Comparison of ENCODE assay signal across 8 cellular contexts in the genomic region with DNA sequence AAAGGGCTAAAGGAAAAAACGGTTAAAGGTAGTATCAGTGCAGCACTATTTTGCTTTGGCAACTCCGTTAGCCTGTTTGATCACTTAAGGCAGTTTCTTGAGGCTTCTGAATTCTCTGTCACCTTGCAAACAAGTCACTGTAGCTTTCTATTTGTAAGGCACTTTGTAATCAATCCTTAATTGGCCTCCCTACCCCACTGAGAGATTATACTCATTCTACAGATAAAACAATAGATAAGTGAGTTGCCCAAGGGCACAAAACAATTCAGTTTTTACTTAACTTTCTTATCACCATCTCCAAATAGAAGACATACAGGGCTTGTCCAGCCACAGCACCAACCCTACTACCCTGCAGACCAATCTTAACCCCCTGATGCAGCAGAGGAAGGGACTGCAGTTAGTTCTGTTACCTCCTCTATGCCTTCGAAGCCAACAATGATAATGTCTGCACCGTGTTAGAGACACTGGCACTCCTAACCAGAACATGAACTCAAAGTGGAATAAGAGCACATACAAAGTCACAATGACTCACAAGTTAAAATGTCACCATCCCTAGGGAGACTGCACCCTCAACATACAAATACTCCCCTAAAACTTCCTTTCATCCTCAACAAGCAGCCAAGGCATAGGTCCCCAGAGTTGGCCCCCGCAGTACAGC. TPM values are rescaled to one million over a fixed set of nuclear protein-coding genes. Genes with fewer than 3 reads are reported as not detected.
DNase-seq lines count a peak whose midpoint lies in the region; ATAC-seq, FAIRE-seq and TF ChIP-seq lines count a peak whose summit lies in the region.
"Had no signal": no experiment of that assay in that cellular context is flagged by ENCODE, and none has a peak within 500 bp of the region (broad histone marks: within the 10 kb centered on the region; RNA-seq: fewer than 3 reads in every experiment).

No MANE protein-coding gene starts in this region.

- H3K4me3 ChIP-seq in PC-9 (peak overlapping the region; percentile 67; the same call in 1 of the 2 replicates), epithelial cell of proximal tubule (ENCODE audit: low read depth, low read length) (peak overlapping the region; percentile 67)

- no peak for TF ChIP-seq POLR2A in GM12892 (IDR thresholded peaks at IDR 0.05; ENCODE audit: low read depth, low read length)
- no peak for TF ChIP-seq POLR2A in H54 (IDR thresholded peaks at IDR 0.05; ENCODE audit: low read depth, low read length)

- FAIRE-seq in GM12892 (lab: Jason Lieb, UNC) (peak; percentile 38), H54 (lab: Jason Lieb, UNC) (no peak)

- peaks cover 22% of the 10 kb centered on the region for H3K27me3 ChIP-seq in PC-9 (ENCODE audit: insufficient read depth, low read depth)

- no peaks in the 10 kb centered on the region for H3F3A ChIP-seq in PC-9 (ENCODE audit: insufficient read depth, low read depth)

- no peaks in the 10 kb centered on the region for H3K36me3 ChIP-seq in PC-9 (ENCODE audit: low read depth)

- H3K4me3 Mint-ChIP-seq in osteocyte (ENCODE audit: unreplicated experiment), result peak overlapping the region; percentile 91

- intact Hi-C loops in PC-9 (cut with micrococcal nuclease; ENCODE audit: unreplicated experiment), result no loop called here
- intact Hi-C loops in posterior cingulate gyrus (cut with DNase I), result no loop called here

- BruUV-seq in PC-9 (replicated peaks; lab: Mats Ljungman, UMichigan), result no TSS peak

- no peak overlapping the region for H3K27ac ChIP-seq in PC-9
- H3K27ac ChIP-seq: SK-N-MC had no signal

- H3K4me2 ChIP-seq in PC-9, result peak overlapping the region; percentile 78

- H3K36me3 Mint-ChIP-seq in osteocyte (ENCODE audit: unreplicated experiment), result no peaks in the 10 kb centered on the region

- no peak overlapping the region for H2AFZ ChIP-seq in PC-9

- peaks cover 17% of the 10 kb centered on the region for H3K4me1 Mint-ChIP-seq in osteocyte (ENCODE audit: unreplicated experiment)

- H4K20me1 ChIP-seq in PC-9 (ENCODE audit: insufficient read depth), result peaks cover 34% of the 10 kb centered on the region

- POLR2A ChIA-PET in PC-9 (lab: Charles Lee; ENCODE audit: unreplicated experiment), result interaction anchor here (0.6 kb wide), 1 partner anchor 426 kb away, joined by 6 read pairs; no protein-coding TSS in a partner anchor

- CTCF ChIA-PET in PC-9 (lab: Charles Lee), result no interaction called here

- DNase-seq in GM12892 (ENCODE audit: insufficient read length) (no peak), PC-9 (no peak), epithelial cell of proximal tubule (ENCODE audit: low read depth) (no peak), osteocyte (ENCODE audit: extremely low spot score, unreplicated experiment) (no peak), H54 (ENCODE audit: insufficient read length, low spot score) (no peak), posterior cingulate gyrus (no peak)

- H3K27ac Mint-ChIP-seq in osteocyte (ENCODE audit: unreplicated experiment), result no peak overlapping the region

- peaks cover 14% of the 10 kb centered on the region for H3K4me1 ChIP-seq in PC-9 (replicated peaks; ENCODE audit: insufficient read depth)

- ATAC-seq in HG03354 (IDR thresholded peaks at IDR 0.05; ENCODE audit: poor library complexity, severe bottlenecking, unreplicated experiment), result no peak

- TF ChIP-seq CTCF in PC-9 (conservative IDR thresholded peaks at IDR 0.05) (no peak), epithelial cell of proximal tubule (conservative IDR thresholded peaks at IDR 0.05; ENCODE audit: low read depth, low read length) (no peak), osteocyte (IDR thresholded peaks at IDR 0.05) (no peak)

- peaks cover 46% of the 10 kb centered on the region for H3K79me2 ChIP-seq in PC-9 (ENCODE audit: low read depth)

- H3K9me3 Mint-ChIP-seq in osteocyte (ENCODE audit: unreplicated experiment), result no peaks in the 10 kb centered on the region

- no peaks in the 10 kb centered on the region for H3K9me2 ChIP-seq in PC-9 (ENCODE audit: insufficient read depth)

- peaks cover 5% of the 10 kb centered on the region for H3K27me3 Mint-ChIP-seq in osteocyte (ENCODE audit: unreplicated experiment)

- H3K9me3 ChIP-seq in PC-9 (ENCODE audit: insufficient read depth, low read depth), result no peaks in the 10 kb centered on the region

RNA-seq across cellular contexts. Expression of a gene that starts 1.7 kb away (rescaled TPM):
- 11.6 TPM for polyA plus RNA-seq in GM12892 (2012; ENCODE audit: missing spikeins)
- total RNA-seq in PC-9 (2021) (39.5 and 45.7 TPM in 2 replicates), epithelial cell of proximal tubule (11.0 and 15.6 TPM in 2 replicates), osteocyte (26.5 and 36.4 TPM in 2 replicates)

RNA-seq across cellular contexts. Expression of a gene that starts 34.7 kb away (rescaled TPM):
- not detected for polyA plus RNA-seq in GM12892 (2012; ENCODE audit: missing spikeins)
- 0.28 and 0.80 TPM in 2 replicates for total RNA-seq in PC-9 (2021)
- not detected in 2 replicates for total RNA-seq in epithelial cell of proximal tubule
- total RNA-seq in osteocyte, result 0.64 TPM in 1 of 2 replicates, not detected in the other

RNA-seq across cellular contexts. Expression of a gene that starts 42.6 kb away (rescaled TPM):
- not detected for polyA plus RNA-seq in GM12892 (2012; ENCODE audit: missing spikeins)
- total RNA-seq in PC-9 (2021), result not detected in 2 replicates
- not detected in 2 replicates for total RNA-seq in epithelial cell of proximal tubule
- not detected in 2 replicates for total RNA-seq in osteocyte
